ENCODE assay signal across 4 cellular contexts in genomic region chr22:45253039-45253641, GRCh38.
TF ChIP-seq lines count a peak whose summit lies in the region.

No MANE protein-coding gene starts in this region.

TF ChIP-seq in GM12891, 5 proteins besides CTCF, POLR2A, EP300 and RAD21:
- TF ChIP-seq SPI1 (IDR thresholded peaks at IDR 0.05; ENCODE audit: low read depth, low read length) (no peak), POU2F2 (IDR thresholded peaks at IDR 0.05; ENCODE audit: low read depth, low read length) (no peak), TAF1 (IDR thresholded peaks at IDR 0.05; ENCODE audit: low read depth, low read length) (no peak), POLR2AphosphoS5 (IDR thresholded peaks at IDR 0.05; ENCODE audit: low read depth, low read length) (no peak), PAX5 (IDR thresholded peaks at IDR 0.05; ENCODE audit: insufficient read depth, low read length, severe bottlenecking) (no peak)

TF ChIP-seq in IMR-90, 13 proteins besides CTCF, POLR2A, EP300 and RAD21:
- TF ChIP-seq, protein P1, sequence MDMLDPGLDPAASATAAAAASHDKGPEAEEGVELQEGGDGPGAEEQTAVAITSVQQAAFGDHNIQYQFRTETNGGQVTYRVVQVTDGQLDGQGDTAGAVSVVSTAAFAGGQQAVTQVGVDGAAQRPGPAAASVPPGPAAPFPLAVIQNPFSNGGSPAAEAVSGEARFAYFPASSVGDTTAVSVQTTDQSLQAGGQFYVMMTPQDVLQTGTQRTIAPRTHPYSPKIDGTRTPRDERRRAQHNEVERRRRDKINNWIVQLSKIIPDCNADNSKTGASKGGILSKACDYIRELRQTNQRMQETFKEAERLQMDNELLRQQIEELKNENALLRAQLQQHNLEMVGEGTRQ (IDR thresholded peaks at IDR 0.05; ENCODE audit: low read depth, low read length) = no peak
- TF ChIP-seq, protein P2, sequence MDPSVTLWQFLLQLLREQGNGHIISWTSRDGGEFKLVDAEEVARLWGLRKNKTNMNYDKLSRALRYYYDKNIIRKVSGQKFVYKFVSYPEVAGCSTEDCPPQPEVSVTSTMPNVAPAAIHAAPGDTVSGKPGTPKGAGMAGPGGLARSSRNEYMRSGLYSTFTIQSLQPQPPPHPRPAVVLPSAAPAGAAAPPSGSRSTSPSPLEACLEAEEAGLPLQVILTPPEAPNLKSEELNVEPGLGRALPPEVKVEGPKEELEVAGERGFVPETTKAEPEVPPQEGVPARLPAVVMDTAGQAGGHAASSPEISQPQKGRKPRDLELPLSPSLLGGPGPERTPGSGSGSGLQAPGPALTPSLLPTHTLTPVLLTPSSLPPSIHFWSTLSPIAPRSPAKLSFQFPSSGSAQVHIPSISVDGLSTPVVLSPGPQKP (IDR thresholded peaks at IDR 0.05; ENCODE audit: borderline replicate concordance, low read depth, low read length) = no peak
- no peak for TF ChIP-seq MAZ (IDR thresholded peaks at IDR 0.05; ENCODE audit: borderline replicate concordance, low read depth, low read length)
- no peak for TF ChIP-seq SMC3 (IDR thresholded peaks at IDR 0.05; ENCODE audit: low read depth, low read length)
- no peak for TF ChIP-seq NFE2L2 (IDR thresholded peaks at IDR 0.05; ENCODE audit: low read depth, low read length)
- no peak for TF ChIP-seq CHD1 (IDR thresholded peaks at IDR 0.05; ENCODE audit: low read depth, low read length)
- no peak for TF ChIP-seq MXI1 (IDR thresholded peaks at IDR 0.05; ENCODE audit: borderline replicate concordance, low read depth, low read length)
- TF ChIP-seq MAFK (IDR thresholded peaks at IDR 0.05; ENCODE audit: low read depth, low read length) = no peak
- TF ChIP-seq BHLHE40 (IDR thresholded peaks at IDR 0.05; ENCODE audit: low read depth, low read length) = no peak
- TF ChIP-seq RFX5 (IDR thresholded peaks at IDR 0.05; ENCODE audit: low read depth, low read length) = no peak
- no peak for TF ChIP-seq CEBPB (IDR thresholded peaks at IDR 0.05; ENCODE audit: low read depth, low read length)
- no peak for TF ChIP-seq FOS (IDR thresholded peaks at IDR 0.05; ENCODE audit: low read depth, low read length)
- TF ChIP-seq RCOR1 (IDR thresholded peaks at IDR 0.05; ENCODE audit: insufficient replicate concordance, low read length) = no peak

TF ChIP-seq in K562, 482 proteins besides CTCF, POLR2A, EP300 and RAD21:
- TF ChIP-seq YY1 (IDR thresholded peaks at IDR 0.05; ENCODE audit: borderline replicate concordance in 1 of 3, control insufficient read depth in 1 of 3, extremely low read depth in 1 of 3, insufficient read depth in 3 of 3, insufficient read length in 1 of 3, insufficient replicate concordance in 2 of 3, low read depth in 1 of 3, low read length in 2 of 3) (peak in 1 of 3 experiments; percentile 67), NFIC (IDR thresholded peaks at IDR 0.05) (no peak), KDM2B (CRISPR knock-in tag; IDR thresholded peaks at IDR 0.05) (no peak)
TF ChIP-seq in K562: peak in this region for 1.

TF ChIP-seq in SK-N-SH, 30 proteins besides CTCF, POLR2A, EP300 and RAD21:
- TF ChIP-seq TAF1 (IDR thresholded peaks at IDR 0.05; ENCODE audit: borderline replicate concordance, low read depth, low read length) (no peak), MXI1 (IDR thresholded peaks at IDR 0.05; ENCODE audit: low read depth, low read length) (no peak), RFX5 (IDR thresholded peaks at IDR 0.05; ENCODE audit: low read length) (no peak), MEF2A (IDR thresholded peaks at IDR 0.05; ENCODE audit: borderline replicate concordance, low read depth) (no peak), REST (IDR thresholded peaks at IDR 0.05; ENCODE audit: low read depth, low read length) (no peak), FOXM1 (IDR thresholded peaks at IDR 0.05; ENCODE audit: low read depth) (no peak), TEAD4 (IDR thresholded peaks at IDR 0.05; ENCODE audit: borderline replicate concordance, insufficient read depth) (no peak), EZH2phosphoT487 (IDR thresholded peaks at IDR 0.05; ENCODE audit: borderline replicate concordance, low read depth) (no peak), GATA2 (CRISPR knock-in tag; IDR thresholded peaks at IDR 0.05) (no peak), NFIC (IDR thresholded peaks at IDR 0.05; ENCODE audit: borderline replicate concordance) (no peak)
- TF ChIP-seq, protein P3, sequence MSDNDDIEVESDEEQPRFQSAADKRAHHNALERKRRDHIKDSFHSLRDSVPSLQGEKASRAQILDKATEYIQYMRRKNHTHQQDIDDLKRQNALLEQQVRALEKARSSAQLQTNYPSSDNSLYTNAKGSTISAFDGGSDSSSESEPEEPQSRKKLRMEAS (IDR thresholded peaks at IDR 0.05; ENCODE audit: low read depth) = no peak
